Comparison of ENCODE assay signal across 2 cellular contexts in the genomic region with DNA sequence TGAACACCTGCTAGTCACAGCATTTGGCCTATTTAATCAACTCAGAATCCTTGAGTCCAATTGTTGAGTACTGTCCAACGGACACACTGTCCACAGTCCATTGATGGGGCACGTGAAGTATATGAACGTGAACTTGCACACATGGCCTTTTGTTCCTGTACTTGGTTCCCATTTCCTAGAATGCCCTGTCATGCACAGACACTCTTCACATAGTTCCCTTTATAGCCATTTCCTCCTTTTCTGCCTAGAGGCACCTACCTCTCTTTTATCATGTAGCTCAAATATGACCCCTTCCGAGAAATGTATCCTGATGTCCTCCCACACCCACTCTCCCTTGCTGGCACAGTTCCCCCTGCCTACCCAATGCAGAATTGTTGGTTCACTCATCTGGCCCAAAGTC.
TF ChIP-seq lines count a peak whose summit lies in the region.

No MANE protein-coding gene starts in this region.

TF ChIP-seq in HCT116, 20 proteins besides CTCF, POLR2A, EP300 and RAD21:
- no peak for TF ChIP-seq YY1 (IDR thresholded peaks at IDR 0.05; ENCODE audit: extremely low read depth, insufficient replicate concordance, low read depth, low read length)
- TF ChIP-seq ELF1 (IDR thresholded peaks at IDR 0.05; ENCODE audit: borderline replicate concordance, low read depth): no peak
- TF ChIP-seq, protein P1, sequence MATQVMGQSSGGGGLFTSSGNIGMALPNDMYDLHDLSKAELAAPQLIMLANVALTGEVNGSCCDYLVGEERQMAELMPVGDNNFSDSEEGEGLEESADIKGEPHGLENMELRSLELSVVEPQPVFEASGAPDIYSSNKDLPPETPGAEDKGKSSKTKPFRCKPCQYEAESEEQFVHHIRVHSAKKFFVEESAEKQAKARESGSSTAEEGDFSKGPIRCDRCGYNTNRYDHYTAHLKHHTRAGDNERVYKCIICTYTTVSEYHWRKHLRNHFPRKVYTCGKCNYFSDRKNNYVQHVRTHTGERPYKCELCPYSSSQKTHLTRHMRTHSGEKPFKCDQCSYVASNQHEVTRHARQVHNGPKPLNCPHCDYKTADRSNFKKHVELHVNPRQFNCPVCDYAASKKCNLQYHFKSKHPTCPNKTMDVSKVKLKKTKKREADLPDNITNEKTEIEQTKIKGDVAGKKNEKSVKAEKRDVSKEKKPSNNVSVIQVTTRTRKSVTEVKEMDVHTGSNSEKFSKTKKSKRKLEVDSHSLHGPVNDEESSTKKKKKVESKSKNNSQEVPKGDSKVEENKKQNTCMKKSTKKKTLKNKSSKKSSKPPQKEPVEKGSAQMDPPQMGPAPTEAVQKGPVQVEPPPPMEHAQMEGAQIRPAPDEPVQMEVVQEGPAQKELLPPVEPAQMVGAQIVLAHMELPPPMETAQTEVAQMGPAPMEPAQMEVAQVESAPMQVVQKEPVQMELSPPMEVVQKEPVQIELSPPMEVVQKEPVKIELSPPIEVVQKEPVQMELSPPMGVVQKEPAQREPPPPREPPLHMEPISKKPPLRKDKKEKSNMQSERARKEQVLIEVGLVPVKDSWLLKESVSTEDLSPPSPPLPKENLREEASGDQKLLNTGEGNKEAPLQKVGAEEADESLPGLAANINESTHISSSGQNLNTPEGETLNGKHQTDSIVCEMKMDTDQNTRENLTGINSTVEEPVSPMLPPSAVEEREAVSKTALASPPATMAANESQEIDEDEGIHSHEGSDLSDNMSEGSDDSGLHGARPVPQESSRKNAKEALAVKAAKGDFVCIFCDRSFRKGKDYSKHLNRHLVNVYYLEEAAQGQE (IDR thresholded peaks at IDR 0.05; ENCODE audit: low read depth): no peak
- no peak for TF ChIP-seq ZFX (IDR thresholded peaks at IDR 0.05)
- TF ChIP-seq TCF7L2 (IDR thresholded peaks at IDR 0.05; ENCODE audit: borderline replicate concordance, extremely low read depth, insufficient read depth, insufficient read length): no peak
- TF ChIP-seq, protein P2, sequence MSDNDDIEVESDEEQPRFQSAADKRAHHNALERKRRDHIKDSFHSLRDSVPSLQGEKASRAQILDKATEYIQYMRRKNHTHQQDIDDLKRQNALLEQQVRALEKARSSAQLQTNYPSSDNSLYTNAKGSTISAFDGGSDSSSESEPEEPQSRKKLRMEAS (IDR thresholded peaks at IDR 0.05): no peak
- TF ChIP-seq, protein P3, sequence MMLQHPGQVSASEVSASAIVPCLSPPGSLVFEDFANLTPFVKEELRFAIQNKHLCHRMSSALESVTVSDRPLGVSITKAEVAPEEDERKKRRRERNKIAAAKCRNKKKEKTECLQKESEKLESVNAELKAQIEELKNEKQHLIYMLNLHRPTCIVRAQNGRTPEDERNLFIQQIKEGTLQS (IDR thresholded peaks at IDR 0.05): no peak
- no peak for TF ChIP-seq CBX3 (IDR thresholded peaks at IDR 0.05; ENCODE audit: low read depth)
- no peak for TF ChIP-seq JUND (IDR thresholded peaks at IDR 0.05)
- TF ChIP-seq EZH2 (IDR thresholded peaks at IDR 0.05): no peak
- no peak for TF ChIP-seq SP1 (IDR thresholded peaks at IDR 0.05; ENCODE audit: low read depth)
- TF ChIP-seq ZNF274 (IDR thresholded peaks at IDR 0.05; ENCODE audit: low read depth, low read length): no peak
- TF ChIP-seq EGR1 (IDR thresholded peaks at IDR 0.05; ENCODE audit: low read depth): no peak
- TF ChIP-seq, protein P4, sequence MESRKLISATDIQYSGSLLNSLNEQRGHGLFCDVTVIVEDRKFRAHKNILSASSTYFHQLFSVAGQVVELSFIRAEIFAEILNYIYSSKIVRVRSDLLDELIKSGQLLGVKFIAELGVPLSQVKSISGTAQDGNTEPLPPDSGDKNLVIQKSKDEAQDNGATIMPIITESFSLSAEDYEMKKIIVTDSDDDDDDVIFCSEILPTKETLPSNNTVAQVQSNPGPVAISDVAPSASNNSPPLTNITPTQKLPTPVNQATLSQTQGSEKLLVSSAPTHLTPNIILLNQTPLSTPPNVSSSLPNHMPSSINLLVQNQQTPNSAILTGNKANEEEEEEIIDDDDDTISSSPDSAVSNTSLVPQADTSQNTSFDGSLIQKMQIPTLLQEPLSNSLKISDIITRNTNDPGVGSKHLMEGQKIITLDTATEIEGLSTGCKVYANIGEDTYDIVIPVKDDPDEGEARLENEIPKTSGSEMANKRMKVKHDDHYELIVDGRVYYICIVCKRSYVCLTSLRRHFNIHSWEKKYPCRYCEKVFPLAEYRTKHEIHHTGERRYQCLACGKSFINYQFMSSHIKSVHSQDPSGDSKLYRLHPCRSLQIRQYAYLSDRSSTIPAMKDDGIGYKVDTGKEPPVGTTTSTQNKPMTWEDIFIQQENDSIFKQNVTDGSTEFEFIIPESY (IDR thresholded peaks at IDR 0.05; ENCODE audit: extremely low read depth, insufficient replicate concordance, low read length): no peak
- TF ChIP-seq SIN3A (IDR thresholded peaks at IDR 0.05; ENCODE audit: low read depth): no peak
- no peak for TF ChIP-seq CEBPB (IDR thresholded peaks at IDR 0.05; ENCODE audit: low read depth)
- TF ChIP-seq EZH2phosphoT487 (IDR thresholded peaks at IDR 0.05; ENCODE audit: borderline replicate concordance): no peak

TF ChIP-seq in K562, 482 proteins besides CTCF, POLR2A, EP300 and RAD21 (continues in another document):
- TF ChIP-seq DPF2 (IDR thresholded peaks at IDR 0.05) (peak; percentile 12; the same call in 1 of the 2 replicates), FIP1L1 (IDR thresholded peaks at IDR 0.05; ENCODE audit: low read depth, low read length, poor library complexity, severe bottlenecking) (no peak), ZNF239 (CRISPR knock-in tag; IDR thresholded peaks at IDR 0.05) (no peak), PTTG1 (tag; IDR thresholded peaks at IDR 0.05; ENCODE audit: low read depth) (no peak), POU5F1 (IDR thresholded peaks at IDR 0.05; ENCODE audit: borderline replicate concordance, low read depth, low read length, partially characterized antibody) (no peak), SMAD4 (CRISPR knock-in tag; conservative IDR thresholded peaks at IDR 0.05) (peak; percentile 67), NELFE (IDR thresholded peaks at IDR 0.05; ENCODE audit: insufficient read depth, insufficient read length) (no peak), KLF16 (IDR thresholded peaks at IDR 0.05) (no peak), DACH1 (IDR thresholded peaks at IDR 0.05; ENCODE audit: partially characterized antibody) (no peak), NCOR1 (IDR thresholded peaks at IDR 0.05) (peak; percentile 30), BMI1 (IDR thresholded peaks at IDR 0.05; ENCODE audit: low read length) (no peak), HNRNPH1 (optimal IDR thresholded peaks at IDR 0.05; ENCODE audit: low read depth, low read length) (no peak), TAF9B (IDR thresholded peaks at IDR 0.05; ENCODE audit: partially characterized antibody) (no peak), ZNF431 (CRISPR knock-in tag; IDR thresholded peaks at IDR 0.05) (no peak), CHCHD3 (CRISPR knock-in tag; IDR thresholded peaks at IDR 0.05) (no peak), MEIS2 (IDR thresholded peaks at IDR 0.05; ENCODE audit: partially characterized antibody) (no peak), MCM2 (IDR thresholded peaks at IDR 0.05; ENCODE audit: low read depth) (no peak), ZNF507 (tag; conservative IDR thresholded peaks at IDR 0.05) (no peak), HDAC6 (IDR thresholded peaks at IDR 0.05; ENCODE audit: low read depth, low read length) (no peak), NR3C1 (CRISPR knock-in tag; IDR thresholded peaks at IDR 0.05) (no peak), MYC (IDR thresholded peaks at IDR 0.05; ENCODE audit: low read depth, low read length) (peak; percentile 56; the same call in 1 of the 2 replicates), MYC (CRISPR knock-in tag; IDR thresholded peaks at IDR 0.05; ENCODE audit: borderline replicate concordance, low read depth) (no peak), MCM3 (IDR thresholded peaks at IDR 0.05) (no peak), IFI16 (CRISPR knock-in tag; IDR thresholded peaks at IDR 0.05) (no peak), MTF1 (CRISPR knock-in tag; IDR thresholded peaks at IDR 0.05; ENCODE audit: borderline replicate concordance) (no peak), SRSF1 (IDR thresholded peaks at IDR 0.05; ENCODE audit: low read depth, low read length) (no peak), SIX5 (IDR thresholded peaks at IDR 0.05; ENCODE audit: borderline replicate concordance in 1 of 2, insufficient read depth in 1 of 2, low read depth in 1 of 2, low read length in 2 of 2) (no peak), TFAM (CRISPR knock-in tag; conservative IDR thresholded peaks at IDR 0.05) (no peak), CBX2 (IDR thresholded peaks at IDR 0.05; ENCODE audit: insufficient read depth, low read length, poor library complexity, severe bottlenecking) (no peak), TEAD1 (CRISPR knock-in tag; IDR thresholded peaks at IDR 0.05) (no peak), NFRKB (IDR thresholded peaks at IDR 0.05; ENCODE audit: low read depth) (no peak), MEF2A (IDR thresholded peaks at IDR 0.05; ENCODE audit: control insufficient read depth, low read depth, low read length) (no peak), ZKSCAN3 (CRISPR knock-in tag; IDR thresholded peaks at IDR 0.05) (no peak), KDM1A (IDR thresholded peaks at IDR 0.05) (peak in 1 of 2 experiments; percentile 26; a peak in 1 of 4 replicates), ZNF124 (CRISPR knock-in tag; IDR thresholded peaks at IDR 0.05) (no peak), CTBP1 (IDR thresholded peaks at IDR 0.05; ENCODE audit: borderline replicate concordance) (peak; percentile 48; the same call in 1 of the 2 replicates), ZNF707 (CRISPR knock-in tag; conservative IDR thresholded peaks at IDR 0.05) (no peak), DDX20 (tag; IDR thresholded peaks at IDR 0.05; ENCODE audit: low read depth) (no peak), NUFIP1 (IDR thresholded peaks at IDR 0.05; ENCODE audit: partially characterized antibody) (no peak), ESRRB (CRISPR knock-in tag; IDR thresholded peaks at IDR 0.05; ENCODE audit: borderline replicate concordance) (no peak), NONO (IDR thresholded peaks at IDR 0.05; ENCODE audit: low read depth in 2 of 2, low read length in 1 of 2) (no peak), ZNF586 (CRISPR knock-in tag; conservative IDR thresholded peaks at IDR 0.05) (no peak), NR2C1 (IDR thresholded peaks at IDR 0.05) (no peak), NR2C1 (tag; IDR thresholded peaks at IDR 0.05) (no peak), ZEB2 (IDR thresholded peaks at IDR 0.05) (no peak)
- TF ChIP-seq, protein P5, sequence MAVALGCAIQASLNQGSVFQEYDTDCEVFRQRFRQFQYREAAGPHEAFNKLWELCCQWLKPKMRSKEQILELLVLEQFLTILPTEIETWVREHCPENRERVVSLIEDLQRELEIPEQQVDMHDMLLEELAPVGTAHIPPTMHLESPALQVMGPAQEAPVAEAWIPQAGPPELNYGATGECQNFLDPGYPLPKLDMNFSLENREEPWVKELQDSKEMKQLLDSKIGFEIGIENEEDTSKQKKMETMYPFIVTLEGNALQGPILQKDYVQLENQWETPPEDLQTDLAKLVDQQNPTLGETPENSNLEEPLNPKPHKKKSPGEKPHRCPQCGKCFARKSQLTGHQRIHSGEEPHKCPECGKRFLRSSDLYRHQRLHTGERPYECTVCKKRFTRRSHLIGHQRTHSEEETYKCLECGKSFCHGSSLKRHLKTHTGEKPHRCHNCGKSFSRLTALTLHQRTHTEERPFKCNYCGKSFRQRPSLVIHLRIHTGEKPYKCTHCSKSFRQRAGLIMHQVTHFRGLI (CRISPR knock-in tag; IDR thresholded peaks at IDR 0.05): no peak
- TF ChIP-seq, protein P6, sequence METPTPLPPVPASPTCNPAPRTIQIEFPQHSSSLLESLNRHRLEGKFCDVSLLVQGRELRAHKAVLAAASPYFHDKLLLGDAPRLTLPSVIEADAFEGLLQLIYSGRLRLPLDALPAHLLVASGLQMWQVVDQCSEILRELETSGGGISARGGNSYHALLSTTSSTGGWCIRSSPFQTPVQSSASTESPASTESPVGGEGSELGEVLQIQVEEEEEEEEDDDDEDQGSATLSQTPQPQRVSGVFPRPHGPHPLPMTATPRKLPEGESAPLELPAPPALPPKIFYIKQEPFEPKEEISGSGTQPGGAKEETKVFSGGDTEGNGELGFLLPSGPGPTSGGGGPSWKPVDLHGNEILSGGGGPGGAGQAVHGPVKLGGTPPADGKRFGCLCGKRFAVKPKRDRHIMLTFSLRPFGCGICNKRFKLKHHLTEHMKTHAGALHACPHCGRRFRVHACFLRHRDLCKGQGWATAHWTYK (CRISPR knock-in tag; IDR thresholded peaks at IDR 0.05): no peak
- TF ChIP-seq, protein P7, sequence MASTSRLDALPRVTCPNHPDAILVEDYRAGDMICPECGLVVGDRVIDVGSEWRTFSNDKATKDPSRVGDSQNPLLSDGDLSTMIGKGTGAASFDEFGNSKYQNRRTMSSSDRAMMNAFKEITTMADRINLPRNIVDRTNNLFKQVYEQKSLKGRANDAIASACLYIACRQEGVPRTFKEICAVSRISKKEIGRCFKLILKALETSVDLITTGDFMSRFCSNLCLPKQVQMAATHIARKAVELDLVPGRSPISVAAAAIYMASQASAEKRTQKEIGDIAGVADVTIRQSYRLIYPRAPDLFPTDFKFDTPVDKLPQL (IDR thresholded peaks at IDR 0.05; ENCODE audit: extremely low read depth, insufficient read length): no peak
- TF ChIP-seq, protein P8, sequence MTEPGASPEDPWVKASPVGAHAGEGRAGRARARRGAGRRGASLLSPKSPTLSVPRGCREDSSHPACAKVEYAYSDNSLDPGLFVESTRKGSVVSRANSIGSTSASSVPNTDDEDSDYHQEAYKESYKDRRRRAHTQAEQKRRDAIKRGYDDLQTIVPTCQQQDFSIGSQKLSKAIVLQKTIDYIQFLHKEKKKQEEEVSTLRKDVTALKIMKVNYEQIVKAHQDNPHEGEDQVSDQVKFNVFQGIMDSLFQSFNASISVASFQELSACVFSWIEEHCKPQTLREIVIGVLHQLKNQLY (CRISPR knock-in tag; conservative IDR thresholded peaks at IDR 0.05): no peak
- TF ChIP-seq, protein P9, sequence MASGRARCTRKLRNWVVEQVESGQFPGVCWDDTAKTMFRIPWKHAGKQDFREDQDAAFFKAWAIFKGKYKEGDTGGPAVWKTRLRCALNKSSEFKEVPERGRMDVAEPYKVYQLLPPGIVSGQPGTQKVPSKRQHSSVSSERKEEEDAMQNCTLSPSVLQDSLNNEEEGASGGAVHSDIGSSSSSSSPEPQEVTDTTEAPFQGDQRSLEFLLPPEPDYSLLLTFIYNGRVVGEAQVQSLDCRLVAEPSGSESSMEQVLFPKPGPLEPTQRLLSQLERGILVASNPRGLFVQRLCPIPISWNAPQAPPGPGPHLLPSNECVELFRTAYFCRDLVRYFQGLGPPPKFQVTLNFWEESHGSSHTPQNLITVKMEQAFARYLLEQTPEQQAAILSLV (tag; IDR thresholded peaks at IDR 0.05): no peak
- TF ChIP-seq, protein P10, sequence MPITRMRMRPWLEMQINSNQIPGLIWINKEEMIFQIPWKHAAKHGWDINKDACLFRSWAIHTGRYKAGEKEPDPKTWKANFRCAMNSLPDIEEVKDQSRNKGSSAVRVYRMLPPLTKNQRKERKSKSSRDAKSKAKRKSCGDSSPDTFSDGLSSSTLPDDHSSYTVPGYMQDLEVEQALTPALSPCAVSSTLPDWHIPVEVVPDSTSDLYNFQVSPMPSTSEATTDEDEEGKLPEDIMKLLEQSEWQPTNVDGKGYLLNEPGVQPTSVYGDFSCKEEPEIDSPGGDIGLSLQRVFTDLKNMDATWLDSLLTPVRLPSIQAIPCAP (CRISPR knock-in tag; IDR thresholded peaks at IDR 0.05; ENCODE audit: borderline replicate concordance): no peak
